In genomic region chr1:95440511-95440910, GRCh38 we compare ENCODE assay signal across 31 cellular contexts.
"Had no signal": no experiment of that assay in that cellular context is flagged by ENCODE, and none has a peak within 500 bp of the region (broad histone marks: within the 10 kb centered on the region; RNA-seq: fewer than 3 reads in every experiment).

No MANE protein-coding gene starts in this region.

- ATAC-seq: activated T-cell treated with anti-CD3 and anti-CD28 coated beads, Interleukin-2, amount 50 U/mL, for 4 hours; PC-3; SK-N-SH treated with all-trans-retinoic acid at 6 μM for 48 hours had no signal

- H3K27me3 Mint-ChIP-seq: activated B cell treated with CpG ODN at 0.5 μM for 24 hours; activated CD4-positive, alpha-beta memory T cell treated with anti-CD3 and anti-CD28 coated beads for 36 hours; activated naive CD8-positive, alpha-beta T cell treated with anti-CD3 and anti-CD28 coated beads for 36 hours; central memory CD8-positive, alpha-beta T cell had no signal

- H3K27ac Mint-ChIP-seq: activated B cell treated with CpG ODN at 0.5 μM for 24 hours; activated CD4-positive, alpha-beta memory T cell treated with anti-CD3 and anti-CD28 coated beads for 36 hours; activated naive CD8-positive, alpha-beta T cell treated with anti-CD3 and anti-CD28 coated beads for 36 hours; activated T-helper 1 cell treated with anti-CD3 and anti-CD28 coated beads, Interleukin-12 subunit alpha, Interleukin-12 subunit beta, Interleukin-2, Interleukin-4 antibody, amounts not matched to agents 30 ng/mL and 10 ng/mL and 1 ng/mL, durations not matched to agents 14 hours and 24 hours and 36 hours had no signal

- H3K4me3 Mint-ChIP-seq: activated B cell treated with CpG ODN at 0.5 μM for 24 hours; activated CD4-positive, alpha-beta memory T cell treated with anti-CD3 and anti-CD28 coated beads for 36 hours; activated naive CD8-positive, alpha-beta T cell treated with anti-CD3 and anti-CD28 coated beads for 36 hours; activated T-cell treated with anti-CD3 and anti-CD28 coated beads, Interleukin-2, amount 50 U/mL, for 4 hours; activated T-helper 1 cell treated with anti-CD3 and anti-CD28 coated beads, Interleukin-12 subunit alpha, Interleukin-12 subunit beta, Interleukin-2, Interleukin-4 antibody, amounts not matched to agents 30 ng/mL and 10 ng/mL and 1 ng/mL, durations not matched to agents 14 hours and 24 hours and 36 hours; central memory CD8-positive, alpha-beta T cell had no signal

- DNase-seq: activated B cell treated with CpG ODN at 0.5 μM for 24 hours; activated CD4-positive, alpha-beta memory T cell treated with anti-CD3 and anti-CD28 coated beads for 36 hours; activated CD4-positive, alpha-beta T cell treated with anti-CD3 and anti-CD28 coated beads for 4 hours; activated CD4-positive, alpha-beta T cell treated with anti-CD3 and anti-CD28 coated beads, Interleukin-2, amount 50 U/mL, for 1 hour; activated CD4-positive, CD25-positive, alpha-beta regulatory T cell treated with anti-CD3 and anti-CD28 coated beads, Interleukin-2, amount 50 U/mL, for 72 hours; activated CD8-positive, alpha-beta memory T cell treated with anti-CD3 and anti-CD28 coated beads, Interleukin-2, amount 50 U/mL, for 4 hours; activated naive CD4-positive, alpha-beta T cell treated with anti-CD3 and anti-CD28 coated beads, Interleukin-2, amount 50 U/mL, for 16 hours; activated naive CD8-positive, alpha-beta T cell treated with anti-CD3 and anti-CD28 coated beads for 36 hours; activated T-cell treated with anti-CD3 and anti-CD28 coated beads for 4 hours; activated T-cell treated with anti-CD3 and anti-CD28 coated beads, Interleukin-2, amount 50 U/mL, for 4 hours; amniotic stem cell; aorta; brain microvascular endothelial cell; NCI-H1105; NCI-H1417 treated with DMSO at 0.1 percent for 48 hours; NCI-H187 treated with DMSO at 0.1 percent for 48 hours; NCI-H2081; NCI-H2171 treated with DMSO at 0.1 percent for 48 hours; NCI-H2227 treated with DMSO at 0.1 percent for 48 hours; NCI-H524 treated with DMSO at 0.1 percent for 48 hours; NK-92 treated with Interleukin-12 subunit alpha and Interleukin-12 subunit beta, amount 100 ng/mL, for 24 hours; PC-3; Peyer's patch; RPMI8226; SHP77 treated with DMSO at 0.1 percent for 48 hours; T-helper 1 cell; T-helper 2 cell; T-helper 9 cell had no signal

- H3K4me1 Mint-ChIP-seq: activated B cell treated with CpG ODN at 0.5 μM for 24 hours; activated naive CD8-positive, alpha-beta T cell treated with anti-CD3 and anti-CD28 coated beads for 36 hours; central memory CD8-positive, alpha-beta T cell had no signal

- H3K36me3 Mint-ChIP-seq: activated CD4-positive, alpha-beta memory T cell treated with anti-CD3 and anti-CD28 coated beads for 36 hours; activated naive CD8-positive, alpha-beta T cell treated with anti-CD3 and anti-CD28 coated beads for 36 hours had no signal

- H3K9me3 Mint-ChIP-seq: activated B cell treated with CpG ODN at 0.5 μM for 24 hours; activated CD4-positive, alpha-beta memory T cell treated with anti-CD3 and anti-CD28 coated beads for 36 hours; activated naive CD8-positive, alpha-beta T cell treated with anti-CD3 and anti-CD28 coated beads for 36 hours; activated T-cell treated with anti-CD3 and anti-CD28 coated beads, Interleukin-2, amount 50 U/mL, for 4 hours; activated T-helper 1 cell treated with anti-CD3 and anti-CD28 coated beads, Interleukin-12 subunit alpha, Interleukin-12 subunit beta, Interleukin-2, Interleukin-4 antibody, amounts not matched to agents 30 ng/mL and 10 ng/mL and 1 ng/mL, durations not matched to agents 14 hours and 24 hours and 36 hours; central memory CD8-positive, alpha-beta T cell had no signal
